10 cellular contexts compared by ENCODE assay signal in genomic region chr10:62454696-62455451, GRCh38.
DNase-seq lines count a peak whose midpoint lies in the region; ATAC-seq, FAIRE-seq and TF ChIP-seq lines count a peak whose summit lies in the region.
"Had no signal": no experiment of that assay in that cellular context is flagged by ENCODE, and none has a peak within 500 bp of the region (broad histone marks: within the 10 kb centered on the region; RNA-seq: fewer than 3 reads in every experiment).

No MANE protein-coding gene starts in this region.

- intact Hi-C loops in Right ventricle myocardium superior (cut with DNase I): no loop called here

- H3K4me2 ChIP-seq in smooth muscle cell: peak overlapping the region; percentile 15

- H3K9me3 ChIP-seq in smooth muscle cell (replicated peaks; ENCODE audit: low read depth): no peaks in the 10 kb centered on the region

- H3K4me1 ChIP-seq in smooth muscle cell (ENCODE audit: low read depth): no peaks in the 10 kb centered on the region

- TF ChIP-seq CTCF in smooth muscle cell (IDR thresholded peaks at IDR 0.05; ENCODE audit: borderline replicate concordance, insufficient read depth, poor library complexity, severe bottlenecking): no peak

- no peak overlapping the region for H2AFZ ChIP-seq in smooth muscle cell (ENCODE audit: low read depth)

- H3K79me2 ChIP-seq in smooth muscle cell (ENCODE audit: low read depth): no peaks in the 10 kb centered on the region

- peak; percentile 93 for ATAC-seq in Right ventricle myocardium superior (ENCODE audit: poor library complexity)
- ATAC-seq in GM21723 (IDR thresholded peaks at IDR 0.05; ENCODE audit: unreplicated experiment): no peak

- H3K36me3 ChIP-seq in smooth muscle cell (ENCODE audit: low read depth): no peaks in the 10 kb centered on the region

- TF ChIP-seq POLR2A in H54 (IDR thresholded peaks at IDR 0.05; ENCODE audit: low read depth, low read length): no peak

- peak overlapping the region; percentile 2 for H3K27ac ChIP-seq in smooth muscle cell (ENCODE audit: low read depth)

- WGBS in smooth muscle cell (ENCODE audit: low lambda C conversion rate): 26% methylated on average over 3 of the region's 3 CpGs

- H3K4me3 ChIP-seq in smooth muscle cell: no peak overlapping the region

- no peaks in the 10 kb centered on the region for H4K20me1 ChIP-seq in smooth muscle cell (ENCODE audit: low read depth)

- peak; percentile 88 for FAIRE-seq in H54 (lab: Jason Lieb, UNC)

- DNase-seq in H54 (ENCODE audit: insufficient read length, low spot score): peak; percentile 27
- DNase-seq in SW480 (ENCODE audit: low spot score): peak; percentile 60
- DNase-seq in Right ventricle myocardium superior: peak; percentile 52
- DNase-seq in smooth muscle cell (lab: John Stamatoyannopoulos, UW; ENCODE audit: unreplicated experiment): no peak
- no peak for DNase-seq in activated effector memory CD4-positive, alpha-beta T cell treated with anti-CD3 and anti-CD28 coated beads, Interleukin-2, amount 50 U/mL, for 16 hours
- DNase-seq in COR-L47 (lab: John Stamatoyannopoulos, UW): no peak
- DNase-seq in 8988T: no peak
- DNase-seq: NCI-H1930; stimulated activated naive CD4-positive, alpha-beta T cell had no signal

- peaks cover 6% of the 10 kb centered on the region for H3F3A ChIP-seq in smooth muscle cell (ENCODE audit: low read depth)

- no peaks in the 10 kb centered on the region for H3K27me3 ChIP-seq in smooth muscle cell (ENCODE audit: low read depth)

- H3K9ac ChIP-seq in smooth muscle cell (ENCODE audit: low read depth): no peak overlapping the region

Comparison
In these comparisons a context has a peak if more than half of its experiments do, and no peak if none do; other contexts are left out.
1. DNase-seq: peak in H54 (single experiment), SW480 (single experiment) and Right ventricle myocardium superior (single experiment); none in smooth muscle cell (single experiment), activated effector memory CD4-positive, alpha-beta T cell treated with anti-CD3 and anti-CD28 coated beads, Interleukin-2, amount 50 U/mL, for 16 hours (single experiment), COR-L47 (single experiment) and 8988T (single experiment).